ENCODE assay signal across 10 cellular contexts in genomic region chr4:151644625-151645024, GRCh38.
DNase-seq lines count a peak whose midpoint lies in the region; ATAC-seq and TF ChIP-seq lines count a peak whose summit lies in the region.
"Had no signal": no experiment of that assay in that cellular context is flagged by ENCODE, and none has a peak within 500 bp of the region (broad histone marks: within the 10 kb centered on the region; RNA-seq: fewer than 3 reads in every experiment).

No MANE protein-coding gene starts in this region.

- H3K27ac Mint-ChIP-seq in stimulated activated naive B cell treated with anti-CD40 and anti-IgM and Interleukin-4, amounts not matched to agents 10 μg/mL and 1 μg/mL and 100 μg/mL, for 72 hours: no peak overlapping the region

- 36 to 42% (median 38%) methylated on average over 3 of the region's 3 CpGs for WGBS in ovary, 3 donors

- TF ChIP-seq CTCF in GM13977 (IDR thresholded peaks at IDR 0.05; ENCODE audit: extremely low read depth, insufficient read depth, missing control alignments): peak; percentile 39
- TF ChIP-seq CTCF in RWPE2 (IDR thresholded peaks at IDR 0.05; ENCODE audit: poor library complexity, severe bottlenecking): peak; percentile 34
- no peak for TF ChIP-seq CTCF in ovary (IDR thresholded peaks at IDR 0.05)

- ATAC-seq in RWPE2 (ENCODE audit: low read depth): no peak
- no peak for ATAC-seq in HG02885 (IDR thresholded peaks at IDR 0.05; ENCODE audit: poor library complexity, unreplicated experiment)
- ATAC-seq in stimulated activated naive B cell treated with anti-CD40 and anti-IgM and Interleukin-4, amounts not matched to agents 10 μg/mL and 1 μg/mL and 100 μg/mL, for 72 hours (replicated peaks): no peak
- no peak for ATAC-seq in GM21528 (IDR thresholded peaks at IDR 0.05; ENCODE audit: low FRiP score, unreplicated experiment)

- no peak overlapping the region for H3K4me3 ChIP-seq in RWPE2 (ENCODE audit: severe bottlenecking)
- H3K4me3 ChIP-seq in ovary: no peak overlapping the region
- H3K4me3 ChIP-seq: vagina had no signal

- in situ Hi-C loops in GM13977 (cut with MboI; ENCODE audit: low pct_unique_long_range_greater_than_20kb, low sequenced_read_pairs, unreplicated experiment): no loop called here

- no peaks in the 10 kb centered on the region for H3K27me3 ChIP-seq in RWPE2 (ENCODE audit: insufficient read depth, poor library complexity, severe bottlenecking)
- no peaks in the 10 kb centered on the region for H3K27me3 ChIP-seq in ovary
- H3K27me3 ChIP-seq: vagina had no signal

- H3K9me3 ChIP-seq in RWPE2 (ENCODE audit: severe bottlenecking) (no peaks in the 10 kb centered on the region), ovary (no peaks in the 10 kb centered on the region)
- H3K9me3 ChIP-seq: vagina had no signal

- no peaks in the 10 kb centered on the region for H3K4me1 Mint-ChIP-seq in stimulated activated naive B cell treated with anti-CD40 and anti-IgM and Interleukin-4, amounts not matched to agents 10 μg/mL and 1 μg/mL and 100 μg/mL, for 72 hours

- no peak overlapping the region for H3K27ac ChIP-seq in RWPE2 (ENCODE audit: poor library complexity, severe bottlenecking)
- no peak overlapping the region for H3K27ac ChIP-seq in ovary
- H3K27ac ChIP-seq: vagina had no signal

- DNase-seq in COR-L47 (lab: John Stamatoyannopoulos, UW) (peak; percentile 43), GM13977 (ENCODE audit: low spot score) (no peak), RWPE2 (ENCODE audit: low spot score) (no peak), iPS-NIHi11 (ENCODE audit: low spot score) (peak; percentile 76), ovary (no peak)
- no peak for DNase-seq in stimulated activated naive B cell treated with anti-CD40 and anti-IgM and Interleukin-4, amounts not matched to agents 10 μg/mL and 1 μg/mL and 100 μg/mL, for 72 hours
- DNase-seq: effector CD4-positive, alpha-beta T cell had no signal

- no peak for TF ChIP-seq EP300 in ovary (IDR thresholded peaks at IDR 0.05)

- intact Hi-C loops in ovary (cut with DNase I): no loop called here

- H3K36me3 Mint-ChIP-seq in stimulated activated naive B cell treated with anti-CD40 and anti-IgM and Interleukin-4, amounts not matched to agents 10 μg/mL and 1 μg/mL and 100 μg/mL, for 72 hours: no peaks in the 10 kb centered on the region

- H3K9me3 Mint-ChIP-seq in stimulated activated naive B cell treated with anti-CD40 and anti-IgM and Interleukin-4, amounts not matched to agents 10 μg/mL and 1 μg/mL and 100 μg/mL, for 72 hours: no peaks in the 10 kb centered on the region

- peaks cover 2 to 5% of the 10 kb centered on the region in 2 donors for H3K27me3 Mint-ChIP-seq in stimulated activated naive B cell treated with anti-CD40 and anti-IgM and Interleukin-4, amounts not matched to agents 10 μg/mL and 1 μg/mL and 100 μg/mL, for 72 hours

- H3K4me1 ChIP-seq in RWPE2 (ENCODE audit: insufficient read depth, poor library complexity, severe bottlenecking) (peaks cover 3% of the 10 kb centered on the region), ovary (ENCODE audit: insufficient read depth) (no peaks in the 10 kb centered on the region)
- H3K4me1 ChIP-seq: vagina had no signal

- no peak for TF ChIP-seq POLR2A in ovary (IDR thresholded peaks at IDR 0.05)

- H3K36me3 ChIP-seq in RWPE2 (ENCODE audit: low read depth) (peaks cover 4% of the 10 kb centered on the region; the same call in 1 of the 2 replicates), ovary (no peaks in the 10 kb centered on the region)
- H3K36me3 ChIP-seq: vagina had no signal

- H3K4me3 Mint-ChIP-seq in stimulated activated naive B cell treated with anti-CD40 and anti-IgM and Interleukin-4, amounts not matched to agents 10 μg/mL and 1 μg/mL and 100 μg/mL, for 72 hours: no peak overlapping the region

Comparison
In these comparisons a context has a peak if more than half of its experiments do, and no peak if none do; other contexts are left out.
1. DNase-seq: peak in COR-L47 (single experiment) and iPS-NIHi11 (single experiment); none in GM13977 (single experiment), RWPE2 (single experiment), stimulated activated naive B cell treated with anti-CD40 and anti-IgM and Interleukin-4, amounts not matched to agents 10 μg/mL and 1 μg/mL and 100 μg/mL, for 72 hours (single experiment) and ovary (0 of 5).
2. CTCF ChIP-seq: peak in GM13977 (single experiment) and RWPE2 (single experiment); none in ovary (0 of 3).